In the genomic region with DNA sequence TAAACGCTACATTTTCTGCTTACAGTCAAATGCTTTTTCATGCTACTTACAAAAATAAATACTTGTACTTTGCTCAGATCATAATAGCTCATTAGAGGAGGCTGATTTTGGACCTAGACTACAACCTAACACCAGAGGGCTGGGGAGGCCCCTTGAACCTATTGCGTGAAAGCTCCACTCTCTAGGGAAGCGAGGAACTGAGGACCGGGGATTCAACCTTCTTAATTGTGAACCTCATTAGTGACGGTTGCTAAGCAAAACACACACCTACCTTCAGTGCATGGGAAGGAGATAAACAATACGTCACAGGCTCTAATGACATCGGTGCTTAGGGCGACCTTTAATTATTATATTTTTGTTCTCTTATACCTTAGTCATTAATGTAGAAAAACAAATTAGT, we compare ENCODE assay signal across 20 cellular contexts.
DNase-seq lines count a peak whose midpoint lies in the region; ATAC-seq, FAIRE-seq and TF ChIP-seq lines count a peak whose summit lies in the region.
"Had no signal": no experiment of that assay in that cellular context is flagged by ENCODE, and none has a peak within 500 bp of the region (broad histone marks: within the 10 kb centered on the region; RNA-seq: fewer than 3 reads in every experiment).

No MANE protein-coding gene starts in this region.

- H3K4me1 Mint-ChIP-seq in progenitor cell of endocrine pancreas (ENCODE audit: low read depth): peaks cover 17% of the 10 kb centered on the region

- TF ChIP-seq CTCF in progenitor cell of endocrine pancreas (IDR thresholded peaks at IDR 0.05; ENCODE audit: unreplicated experiment): no peak

- DNase-seq in D341Med (ENCODE audit: low spot score) (peak; percentile 63), NCI-H1436 (lab: John Stamatoyannopoulos, UW) (peak; percentile 89), NCI-H748 treated with DMSO at 0.1 percent for 48 hours (lab: John Stamatoyannopoulos, UW) (peak; percentile 8), foreskin melanocyte (no peak), right cardiac atrium (no peak), progenitor cell of endocrine pancreas (ENCODE audit: low spot score, unreplicated experiment) (no peak)
- DNase-seq: Calu3; CD8-positive, alpha-beta T cell; DMS79; GOT3; KBM-7; NCI-H1694; NCI-H2107; PC-3; RPMI8226; SHP77 treated with DMSO at 0.1 percent for 48 hours; T-helper 1 cell had no signal

- H3K27ac Mint-ChIP-seq in progenitor cell of endocrine pancreas: no peak overlapping the region
- H3K27ac Mint-ChIP-seq: CD8-positive, alpha-beta T cell had no signal

- H3K36me3 Mint-ChIP-seq in progenitor cell of endocrine pancreas (ENCODE audit: insufficient read depth): no peaks in the 10 kb centered on the region
- H3K36me3 Mint-ChIP-seq: CD8-positive, alpha-beta T cell had no signal

- H3K27me3 ChIP-seq in right cardiac atrium (ENCODE audit: control insufficient read depth, insufficient read depth): no peaks in the 10 kb centered on the region
- H3K27me3 ChIP-seq: BLaER1 treated with 17β-estradiol and CSF1 and Interleukin-3, amounts not matched to agents 10 nM and 100 nM had no signal

- H3K9me3 ChIP-seq in right cardiac atrium (ENCODE audit: control insufficient read depth, low read length): no peaks in the 10 kb centered on the region

- no peak overlapping the region for H3K4me3 ChIP-seq in right cardiac atrium (ENCODE audit: low read length)
- H3K4me3 ChIP-seq: BLaER1 treated with 17β-estradiol and CSF1 and Interleukin-3, amounts not matched to agents 10 nM and 100 nM had no signal

- intact Hi-C loops in right cardiac atrium (cut with DNase I): no loop called here

- no peak overlapping the region for H3K27ac ChIP-seq in right cardiac atrium (ENCODE audit: low read length)
- H3K27ac ChIP-seq: BLaER1 treated with 17β-estradiol and CSF1 and Interleukin-3, amounts not matched to agents 10 nM and 100 nM had no signal

- ATAC-seq in right cardiac atrium: no peak
- ATAC-seq: CD8-positive, alpha-beta T cell; HepG2; PC-3 had no signal

- H3K9me3 Mint-ChIP-seq in progenitor cell of endocrine pancreas (ENCODE audit: low read depth): no peaks in the 10 kb centered on the region
- H3K9me3 Mint-ChIP-seq: CD8-positive, alpha-beta T cell had no signal

- 82% methylated on average over 8 of the region's 8 CpGs for WGBS in right cardiac atrium

- H3K27me3 Mint-ChIP-seq in progenitor cell of endocrine pancreas: peaks cover 84% of the 10 kb centered on the region

- H3K4me3 Mint-ChIP-seq in progenitor cell of endocrine pancreas (ENCODE audit: low read depth): no peak overlapping the region
- H3K4me3 Mint-ChIP-seq: CD8-positive, alpha-beta T cell had no signal

- no peaks in the 10 kb centered on the region for H3K4me1 ChIP-seq in right cardiac atrium (ENCODE audit: control insufficient read depth, insufficient read depth, low read length)

- peak; percentile 88 for FAIRE-seq in islet of Langerhans (lab: Jason Lieb, UNC)
- FAIRE-seq: HepG2 had no signal

Comparison
In these comparisons a context has a peak if more than half of its experiments do, and no peak if none do; other contexts are left out.
1. DNase-seq: peak in D341Med (single experiment), NCI-H1436 (single experiment) and NCI-H748 treated with DMSO at 0.1 percent for 48 hours (single experiment); none in foreskin melanocyte (single experiment), right cardiac atrium (0 of 3) and progenitor cell of endocrine pancreas (single experiment).